In genomic region chr2:71696381-71696780, GRCh38 we compare ENCODE assay signal across 20 cellular contexts.
"Had no signal": no experiment of that assay in that cellular context is flagged by ENCODE, and none has a peak within 500 bp of the region (broad histone marks: within the 10 kb centered on the region; RNA-seq: fewer than 3 reads in every experiment).

No MANE protein-coding gene starts in this region.

- H3K27ac Mint-ChIP-seq: activated B cell treated with CpG ODN at 0.5 μM for 24 hours; activated CD4-positive, alpha-beta T cell treated with anti-CD3 and anti-CD28 coated beads for 36 hours; activated naive CD4-positive, alpha-beta T cell treated with anti-CD3 and anti-CD28 coated beads, Interleukin-2, amount 10 ng/mL, durations not matched to agents 7 days and 5 days; T-helper 1 cell treated with Interleukin-12 subunit alpha and Interleukin-12 subunit beta and Interleukin-4 antibody, amounts not matched to agents 30 μg/mL and 1 μg/mL, for 36 hours; type B pancreatic cell had no signal

- H3K4me3 ChIP-seq: mucosa of descending colon, testis had no signal

- DNase-seq: activated B cell treated with CpG ODN at 0.5 μM for 24 hours; activated CD4-positive, alpha-beta T cell treated with anti-CD3 and anti-CD28 coated beads for 36 hours; activated CD4-positive, alpha-beta T cell treated with anti-CD3 and anti-CD28 coated beads, Interleukin-2, amount 50 U/mL, for 48 hours; activated naive CD4-positive, alpha-beta T cell treated with anti-CD3 and anti-CD28 coated beads, Interleukin-2, amount 10 ng/mL, durations not matched to agents 7 days and 5 days; activated T-cell treated with anti-CD3 and anti-CD28 coated beads, Interleukin-2, amount 50 U/mL, for 48 hours; caudate nucleus; dermis blood vessel endothelial cell; effector CD8-positive, alpha-beta T cell; glutamatergic neuron; hippocampal formation; mesenchymal stem cell; mucosa of descending colon; stimulated activated CD4-positive, alpha-beta T cell treated with anti-CD3 and anti-CD28 coated beads, Interleukin-4, amount 100 ng/mL, for 1 hour; stimulated activated naive CD4-positive, alpha-beta T cell; T1000; testis had no signal

- H3K4me1 Mint-ChIP-seq: activated B cell treated with CpG ODN at 0.5 μM for 24 hours; activated CD4-positive, alpha-beta T cell treated with anti-CD3 and anti-CD28 coated beads for 36 hours; activated naive CD4-positive, alpha-beta T cell treated with anti-CD3 and anti-CD28 coated beads, Interleukin-2, amount 10 ng/mL, durations not matched to agents 7 days and 5 days had no signal

- H3K9me3 Mint-ChIP-seq: activated B cell treated with CpG ODN at 0.5 μM for 24 hours; activated naive CD4-positive, alpha-beta T cell treated with anti-CD3 and anti-CD28 coated beads, Interleukin-2, amount 10 ng/mL, durations not matched to agents 7 days and 5 days; neural crest cell; T-helper 1 cell treated with Interleukin-12 subunit alpha and Interleukin-12 subunit beta and Interleukin-4 antibody, amounts not matched to agents 30 μg/mL and 1 μg/mL, for 36 hours; type B pancreatic cell had no signal

- H3K9me3 ChIP-seq: mucosa of descending colon, testis had no signal

- H3K27me3 ChIP-seq: testis had no signal

- H3K4me3 Mint-ChIP-seq: activated B cell treated with CpG ODN at 0.5 μM for 24 hours; activated CD4-positive, alpha-beta T cell treated with anti-CD3 and anti-CD28 coated beads for 36 hours; activated naive CD4-positive, alpha-beta T cell treated with anti-CD3 and anti-CD28 coated beads, Interleukin-2, amount 10 ng/mL, durations not matched to agents 7 days and 5 days; brain; neural crest cell; T-helper 1 cell treated with Interleukin-12 subunit alpha and Interleukin-12 subunit beta and Interleukin-4 antibody, amounts not matched to agents 30 μg/mL and 1 μg/mL, for 36 hours; type B pancreatic cell had no signal

- ATAC-seq: activated CD4-positive, alpha-beta T cell treated with anti-CD3 and anti-CD28 coated beads for 36 hours; mucosa of descending colon had no signal

- H3K27ac ChIP-seq: testis had no signal

- H3K27me3 Mint-ChIP-seq: activated CD4-positive, alpha-beta T cell treated with anti-CD3 and anti-CD28 coated beads for 36 hours; brain had no signal

- H3K36me3 Mint-ChIP-seq: activated naive CD4-positive, alpha-beta T cell treated with anti-CD3 and anti-CD28 coated beads, Interleukin-2, amount 10 ng/mL, durations not matched to agents 7 days and 5 days; brain; type B pancreatic cell had no signal
